25 cellular contexts compared by ENCODE assay signal in genomic region chr10:100085596-100085995, GRCh38. TPM values are rescaled to one million over a fixed set of nuclear protein-coding genes. Genes with fewer than 3 reads are reported as not detected.
DNase-seq lines count a peak whose midpoint lies in the region; ATAC-seq, FAIRE-seq and TF ChIP-seq lines count a peak whose summit lies in the region.
"Had no signal": no experiment of that assay in that cellular context is flagged by ENCODE, and none has a peak within 500 bp of the region (broad histone marks: within the 10 kb centered on the region; RNA-seq: fewer than 3 reads in every experiment).

No MANE protein-coding gene starts in this region.

- H4K20me1 ChIP-seq in HCT116 (ENCODE audit: insufficient read depth): no peaks in the 10 kb centered on the region
- H4K20me1 ChIP-seq: BLaER1 treated with 17β-estradiol and CSF1 and Interleukin-3, amounts not matched to agents 10 nM and 100 nM had no signal

- BruUV-seq in HCT116 (replicated peaks; lab: Mats Ljungman, UMichigan): no TSS peak

- no peak overlapping the region for H3K27ac ChIP-seq in HCT116 (ENCODE audit: low read depth, low read length)
- H3K27ac ChIP-seq: 22Rv1; BLaER1 treated with 17β-estradiol and CSF1 and Interleukin-3, amounts not matched to agents 10 nM and 100 nM; GM23248 had no signal

- peak; percentile 40 for FAIRE-seq in bronchial epithelial cell (lab: Jason Lieb, UNC)
- FAIRE-seq: A204.1, GM12878, GM19239 had no signal

- TF ChIP-seq RAD21 in HCT116 (IDR thresholded peaks at IDR 0.05; ENCODE audit: low read depth): no peak

- H3K79me2 ChIP-seq in HCT116 (ENCODE audit: insufficient read depth, low read length): no peaks in the 10 kb centered on the region

- DNase-seq in DMS53 (lab: John Stamatoyannopoulos, UW) (peak; percentile 25), DMS53 treated with DMSO at 0.1 percent for 48 hours (lab: John Stamatoyannopoulos, UW; ENCODE audit: unreplicated experiment) (no peak), HCT116 (ENCODE audit: low read depth, low spot score) (no peak), bronchial epithelial cell (ENCODE audit: low read depth) (no peak)
- DNase-seq: ACHN; AML-193; BE2C; Calu3; CD4-positive, alpha-beta T cell; CD8-positive, alpha-beta memory T cell; DMS79; EL; GDM1; GM23248; H9; HFFc6 had no signal

- H3K9me2 ChIP-seq in HCT116 (ENCODE audit: insufficient read depth): no peaks in the 10 kb centered on the region

- H3K9me3 ChIP-seq in HCT116 (ENCODE audit: control insufficient read depth in 1 of 2, insufficient read depth in 1 of 2, low read depth in 1 of 2, low read length in 2 of 2): no peaks in the 10 kb centered on the region
- H3K9me3 ChIP-seq: BE2C; BLaER1 treated with 17β-estradiol and CSF1 and Interleukin-3, amounts not matched to agents 10 nM and 100 nM had no signal

- H3K27me3 ChIP-seq in HCT116 (ENCODE audit: insufficient read depth, low read length) (no peaks in the 10 kb centered on the region), bronchial epithelial cell (ENCODE audit: control insufficient read depth, insufficient read depth, low read length) (peaks cover 8% of the 10 kb centered on the region)
- H3K27me3 ChIP-seq: BE2C; BLaER1 treated with 17β-estradiol and CSF1 and Interleukin-3, amounts not matched to agents 10 nM and 100 nM had no signal

- CTCF ChIA-PET in HCT116 (lab: Charles Lee): no interaction called here

- TF ChIP-seq CTCF in HCT116 (IDR thresholded peaks at IDR 0.05 in 2 of 3, conservative IDR thresholded peaks at IDR 0.05 in 1 of 3; ENCODE audit: borderline replicate concordance in 1 of 3, insufficient read depth in 1 of 3, low read depth in 2 of 3, low read length in 2 of 3) (no peak), bronchial epithelial cell (IDR thresholded peaks at IDR 0.05; ENCODE audit: insufficient read depth, low read length, severe bottlenecking) (no peak)

- peak; percentile 20; the same call in 1 of the 2 replicates for ATAC-seq in HCT116
- ATAC-seq in HG02610 (IDR thresholded peaks at IDR 0.05; ENCODE audit: unreplicated experiment): no peak
- ATAC-seq in HG02623 (IDR thresholded peaks at IDR 0.05; ENCODE audit: unreplicated experiment): no peak
- ATAC-seq: GM12878 had no signal

- no peak overlapping the region for H2AFZ ChIP-seq in HCT116 (ENCODE audit: low read depth, low read length, poor library complexity, severe bottlenecking)
- H2AFZ ChIP-seq: GM23248 had no signal

- no peaks in the 10 kb centered on the region for H3K4me1 ChIP-seq in HCT116 (ENCODE audit: control insufficient read depth in 1 of 2, insufficient read depth in 2 of 2, low read length in 2 of 2)
- H3K4me1 ChIP-seq: BE2C; BLaER1 treated with 17β-estradiol and CSF1 and Interleukin-3, amounts not matched to agents 10 nM and 100 nM had no signal

- RAD21 ChIA-PET in HCT116 (lab: Charles Lee; ENCODE audit: low non-redundant PET in 1 of 2, low total read pairs in 2 of 2, uncharacterized antibody in 2 of 2, unreplicated experiment in 2 of 2): no interaction called here

- no peak overlapping the region for H3K9ac ChIP-seq in HCT116 (ENCODE audit: low read length)
- H3K9ac ChIP-seq: BLaER1 treated with 17β-estradiol and CSF1 and Interleukin-3, amounts not matched to agents 10 nM and 100 nM; GM23248 had no signal

- H3K4me3 ChIP-seq in HCT116 (replicated peaks in 1 of 2; ENCODE audit: low read depth in 1 of 2, low read length in 2 of 2) (no peak overlapping the region), bronchial epithelial cell (ENCODE audit: low read depth, low read length) (no peak overlapping the region)
- H3K4me3 ChIP-seq: BLaER1 treated with 17β-estradiol and CSF1 and Interleukin-3, amounts not matched to agents 10 nM and 100 nM; GM12878; GM23248 had no signal

- intact Hi-C loops in HCT116 (cut with micrococcal nuclease): no loop called here

- no peaks in the 10 kb centered on the region for H3K36me3 ChIP-seq in HCT116 (ENCODE audit: control insufficient read depth in 1 of 2, insufficient read depth in 2 of 2, low read length in 2 of 2)
- H3K36me3 ChIP-seq in bronchial epithelial cell (ENCODE audit: control insufficient read depth, insufficient read depth, low read length): no peaks in the 10 kb centered on the region
- H3K36me3 ChIP-seq: BE2C; BLaER1 treated with 17β-estradiol and CSF1 and Interleukin-3, amounts not matched to agents 10 nM and 100 nM had no signal

- no peak overlapping the region for H3K4me2 ChIP-seq in HCT116 (ENCODE audit: low read length)
- H3K4me2 ChIP-seq: BLaER1 treated with 17β-estradiol and CSF1 and Interleukin-3, amounts not matched to agents 10 nM and 100 nM had no signal

- POLR2A ChIA-PET in HCT116 (lab: Charles Lee): no interaction called here

- no peak for TF ChIP-seq POLR2A in HCT116 (IDR thresholded peaks at IDR 0.05; ENCODE audit: borderline replicate concordance, extremely low read depth, insufficient read depth, insufficient read length)

TF ChIP-seq in HCT116, 20 proteins besides CTCF, POLR2A, EP300 and RAD21:
- TF ChIP-seq ZBTB33 (IDR thresholded peaks at IDR 0.05; ENCODE audit: extremely low read depth, insufficient replicate concordance, low read length) (no peak), YY1 (IDR thresholded peaks at IDR 0.05; ENCODE audit: extremely low read depth, insufficient replicate concordance, low read depth, low read length) (no peak), MAX (IDR thresholded peaks at IDR 0.05) (no peak), SIN3A (IDR thresholded peaks at IDR 0.05; ENCODE audit: low read depth) (no peak), ZNF274 (IDR thresholded peaks at IDR 0.05; ENCODE audit: low read depth, low read length) (no peak), EZH2 (IDR thresholded peaks at IDR 0.05) (no peak), EGR1 (IDR thresholded peaks at IDR 0.05; ENCODE audit: low read depth) (no peak), SRF (IDR thresholded peaks at IDR 0.05; ENCODE audit: low read depth) (no peak), POLR2AphosphoS5 (IDR thresholded peaks at IDR 0.05; ENCODE audit: low read depth, low read length) (no peak), FOSL1 (IDR thresholded peaks at IDR 0.05; ENCODE audit: low read depth) (no peak), ZFX (IDR thresholded peaks at IDR 0.05) (no peak), CBX3 (IDR thresholded peaks at IDR 0.05; ENCODE audit: low read depth) (no peak), JUND (IDR thresholded peaks at IDR 0.05) (no peak), EZH2phosphoT487 (IDR thresholded peaks at IDR 0.05; ENCODE audit: borderline replicate concordance) (no peak), REST (IDR thresholded peaks at IDR 0.05; ENCODE audit: low read depth) (no peak), CEBPB (IDR thresholded peaks at IDR 0.05; ENCODE audit: low read depth) (no peak), TCF7L2 (IDR thresholded peaks at IDR 0.05; ENCODE audit: borderline replicate concordance, extremely low read depth, insufficient read depth, insufficient read length) (no peak)
TF ChIP-seq in HCT116: peak in this region for 0.

RNA-seq across cellular contexts. Expression of gene CPN1, which starts 3.9 kb away (rescaled TPM):
- total RNA-seq in HCT116 (2021; ENCODE audit: unreplicated experiment): 0.12 TPM
- polyA plus RNA-seq in HCT116 (2012): 0.06 and 0.21 TPM in 2 replicates
- total RNA-seq in bronchial epithelial cell: not detected in 2 replicates
- total RNA-seq: Calu3; CD4-positive, alpha-beta T cell; CD8-positive, alpha-beta memory T cell; GM23248; H4; H9; HFFc6 had no signal
- polyA plus RNA-seq: CD14-positive monocyte; CD8-positive, alpha-beta memory T cell; GM23248 had no signal
